Comparison of ENCODE assay signal across 16 cellular contexts in genomic region chr3:16180737-16181134, GRCh38. TPM values are rescaled to one million over a fixed set of nuclear protein-coding genes. Genes with fewer than 3 reads are reported as not detected.
DNase-seq lines count a peak whose midpoint lies in the region; ATAC-seq, FAIRE-seq and TF ChIP-seq lines count a peak whose summit lies in the region.
"Had no signal": no experiment of that assay in that cellular context is flagged by ENCODE, and none has a peak within 500 bp of the region (broad histone marks: within the 10 kb centered on the region; RNA-seq: fewer than 3 reads in every experiment).

No MANE protein-coding gene starts in this region.

- no peaks in the 10 kb centered on the region for H4K20me1 ChIP-seq in HepG2 (ENCODE audit: insufficient read depth, low read length)

- H3K4me3 ChIP-seq in HepG2 (replicated peaks in 1 of 3; ENCODE audit: insufficient read depth in 1 of 3, low read depth in 2 of 3, low read length in 3 of 3) (no peak overlapping the region), right lobe of liver (no peak overlapping the region), coronary artery (peak overlapping the region; percentile 76), gastrocnemius medialis (peak overlapping the region in 2 of 4 donors; percentile 63 to 66)

- FAIRE-seq in HepG2 (lab: Jason Lieb, UNC) = no peak

- 44% methylated on average over 3 of the region's 3 CpGs for WGBS in HepG2 (ENCODE audit: low lambda C conversion rate)
- WGBS in right lobe of liver (ENCODE audit: insufficient coverage, low coverage, low lambda C conversion rate, missing lambda C conversion rate) = 70% methylated on average over 3 of the region's 3 CpGs

- no peak for TF ChIP-seq RAD21 in HepG2 (CRISPR knock-in tag; IDR thresholded peaks at IDR 0.05)

- ATAC-seq in HepG2 (no peak), right lobe of liver (no peak), gastrocnemius medialis (no peak), HG03469 (IDR thresholded peaks at IDR 0.05; ENCODE audit: unreplicated experiment) (no peak), GM18907 (IDR thresholded peaks at IDR 0.05; ENCODE audit: unreplicated experiment) (no peak)

- no peak for TF ChIP-seq EP300 in HepG2 (IDR thresholded peaks at IDR 0.05; ENCODE audit: low read depth in 2 of 2, low read length in 2 of 2)
- no peak for TF ChIP-seq EP300 in HepG2 (CRISPR knock-in tag; IDR thresholded peaks at IDR 0.05; ENCODE audit: borderline replicate concordance)

- POLR2A ChIA-PET in HepG2 (lab: Yijun Ruan, JAX) = no interaction called here

- intact Hi-C loops in HepG2 (cut with micrococcal nuclease; ENCODE audit: unreplicated experiment) = no loop called here
- intact Hi-C loops in right lobe of liver (cut with DNase I) = loop anchor here in 1 of 2 donors (5.0 kb wide), 2 partner anchors 67 to 133 kb away; no protein-coding TSS in a partner anchor
- intact Hi-C loops in gastrocnemius medialis (cut with DNase I; ENCODE audit: low total_unique reads) = no loop called here

- H2AFZ ChIP-seq in HepG2 (ENCODE audit: low read length) = no peak overlapping the region

- peaks cover 0 to 42% of the 10 kb centered on the region in 2 experiments; a peak in 2 of 5 replicates for H3K27me3 ChIP-seq in HepG2 (ENCODE audit: control insufficient read depth in 1 of 2, insufficient read depth in 2 of 2, low read length in 2 of 2)
- no peaks in the 10 kb centered on the region for H3K27me3 ChIP-seq in right lobe of liver
- peaks cover 0 to 4% (median 0%) of the 10 kb centered on the region in 3 donors for H3K27me3 ChIP-seq in gastrocnemius medialis

- no peak overlapping the region for H3K4me2 ChIP-seq in HepG2 (ENCODE audit: low read depth, low read length)

- H3K27ac ChIP-seq in HepG2 (ENCODE audit: extremely low read length, insufficient read depth, low read length) = no peak overlapping the region
- H3K27ac ChIP-seq in right lobe of liver = no peak overlapping the region
- H3K27ac ChIP-seq in coronary artery = peak overlapping the region in 1 of 2 donors; percentile 79
- peak overlapping the region; percentile 6 to 64 (median 20) for H3K27ac ChIP-seq in gastrocnemius medialis
- H3K27ac ChIP-seq: C4-2B had no signal

- TF ChIP-seq CTCF in HepG2 (CRISPR knock-in tag; IDR thresholded peaks at IDR 0.05) (no peak), right lobe of liver (IDR thresholded peaks at IDR 0.05) (no peak), coronary artery (IDR thresholded peaks at IDR 0.05) (no peak), gastrocnemius medialis (IDR thresholded peaks at IDR 0.05 in 4 of 5, conservative IDR thresholded peaks at IDR 0.05 in 1 of 5) (no peak)

- CTCF ChIA-PET in HepG2 (lab: Yijun Ruan, JAX; ENCODE audit: low intra/inter-chr PET ratio, low total read pairs) = interaction anchor here (3.9 kb wide), 1 partner anchor 132 kb away, joined by 58 read pairs; no protein-coding TSS in a partner anchor

- H3K79me2 ChIP-seq in HepG2 (ENCODE audit: insufficient read depth, low read length) = no peaks in the 10 kb centered on the region

- H3K36me3 ChIP-seq in HepG2 (replicated peaks in 1 of 2; ENCODE audit: control insufficient read depth in 1 of 2, insufficient read depth in 2 of 2, low read length in 2 of 2) = no peaks in the 10 kb centered on the region
- H3K36me3 ChIP-seq in right lobe of liver = no peaks in the 10 kb centered on the region
- peaks cover 0 to 11% of the 10 kb centered on the region in 2 donors for H3K36me3 ChIP-seq in gastrocnemius medialis

- no TSS peak for BruUV-seq in HepG2 (replicated peaks; lab: Mats Ljungman, UMichigan)

- in situ Hi-C loops in HepG2 (cut with HindIII; ENCODE audit: extremely low pct_ligation_motif_present, low pct_unique_long_range_greater_than_20kb) = no loop called here
- in situ Hi-C loops in gastrocnemius medialis (cut with MboI; ENCODE audit: low sequenced_read_pairs in 4 of 4) = loop anchor here in 1 of 4 donors (25.0 kb wide), 1 partner anchor 368 kb away; no protein-coding TSS in a partner anchor

- DNase-seq in HepG2 (ENCODE audit: low spot score) (no peak), right lobe of liver (no peak), coronary artery (ENCODE audit: low spot score) (no peak), gastrocnemius medialis (no peak), DMS53 (lab: John Stamatoyannopoulos, UW) (no peak), GM03348 (ENCODE audit: low spot score) (no peak)
- DNase-seq: COR-L47; NCI-H1417 treated with DMSO at 0.1 percent for 48 hours; NCI-H1930; NCI-H446; NK-92 treated with Interleukin-12 subunit alpha and Interleukin-12 subunit beta, amount 100 ng/mL, for 24 hours; SHP77 treated with DMSO at 0.1 percent for 48 hours had no signal

- H3K9me3 ChIP-seq in HepG2 (ENCODE audit: low read length) = no peaks in the 10 kb centered on the region
- H3K9me3 ChIP-seq in right lobe of liver = no peaks in the 10 kb centered on the region
- H3K9me3 ChIP-seq in gastrocnemius medialis = no peaks in the 10 kb centered on the region

- H3K4me1 ChIP-seq in HepG2 (ENCODE audit: insufficient read depth, low read length) = peaks cover 19% of the 10 kb centered on the region
- no peaks in the 10 kb centered on the region for H3K4me1 ChIP-seq in right lobe of liver
- H3K4me1 ChIP-seq in gastrocnemius medialis = peaks cover 0 to 18% of the 10 kb centered on the region in 2 donors

- no peak overlapping the region for H3K9ac ChIP-seq in HepG2 (ENCODE audit: insufficient read depth, low read depth, low read length)

- no peak for TF ChIP-seq POLR2A in HepG2 (IDR thresholded peaks at IDR 0.05; ENCODE audit: insufficient read depth in 1 of 2, low read depth in 2 of 2, low read length in 2 of 2)
- TF ChIP-seq POLR2A in right lobe of liver (IDR thresholded peaks at IDR 0.05) = no peak
- no peak for TF ChIP-seq POLR2A in gastrocnemius medialis (IDR thresholded peaks at IDR 0.05)

TF ChIP-seq in HepG2, 621 proteins besides CTCF, POLR2A, EP300 and RAD21 (continues in another document):
- TF ChIP-seq REXO4 (CRISPR knock-in tag; IDR thresholded peaks at IDR 0.05; ENCODE audit: borderline replicate concordance) (no peak), REL (CRISPR knock-in tag; conservative IDR thresholded peaks at IDR 0.05) (no peak), SNAPC5 (CRISPR knock-in tag; IDR thresholded peaks at IDR 0.05; ENCODE audit: borderline replicate concordance) (no peak), SAP130 (CRISPR knock-in tag; IDR thresholded peaks at IDR 0.05; ENCODE audit: low read depth) (no peak), ZNF781 (CRISPR knock-in tag; IDR thresholded peaks at IDR 0.05; ENCODE audit: borderline replicate concordance, not compliant biosample characterization) (no peak), NKX3-1 (CRISPR knock-in tag; IDR thresholded peaks at IDR 0.05) (no peak), E2F2 (CRISPR knock-in tag; IDR thresholded peaks at IDR 0.05; ENCODE audit: borderline replicate concordance) (no peak), ZNF589 (CRISPR knock-in tag; conservative IDR thresholded peaks at IDR 0.05) (no peak), PPARG (CRISPR knock-in tag; conservative IDR thresholded peaks at IDR 0.05) (no peak), ZSCAN12 (CRISPR knock-in tag; IDR thresholded peaks at IDR 0.05) (no peak)

RNA-seq across cellular contexts. Expression of gene GALNT15, which starts 6.3 kb away (rescaled TPM):
- 0.02 TPM in 1 of 2 replicates, not detected in the other for total RNA-seq in HepG2 (2016; rRNA removed; fragmentation: Illumina TruSeq; extraction: Trizol)
- not detected in 2 replicates for total RNA-seq in HepG2 (2016; cell fraction: cytosol; rRNA removed; fragmentation: Illumina TruSeq; extraction: Trizol; ENCODE audit: low read depth)
- 0.07 TPM in 1 of 2 replicates, not detected in the other for total RNA-seq in HepG2 (2016; cell fraction: insoluble cytoplasmic fraction; rRNA removed; fragmentation: Illumina TruSeq; extraction: Trizol)
- 0.17 TPM in 1 of 2 replicates, not detected in the other for total RNA-seq in HepG2 (2016; cell fraction: membrane; rRNA removed; fragmentation: Illumina TruSeq; extraction: Trizol)
- not detected in 2 replicates for total RNA-seq in HepG2 (2016; cell fraction: nucleus; rRNA removed; fragmentation: Illumina TruSeq; extraction: Trizol)
- polyA plus RNA-seq in HepG2 (2011; rRNA removed) = 0.04 and 0.05 TPM in 2 replicates
- polyA plus RNA-seq in HepG2 (2011; cell fraction: cytosol; rRNA removed) = 0.05 and 0.13 TPM in 2 replicates
- polyA plus RNA-seq in HepG2 (2011; cell fraction: nucleus; rRNA removed) = 0.05 and 0.16 TPM in 2 replicates
- polyA plus RNA-seq in HepG2 (2012) = 0.17 and 0.23 TPM in 2 replicates
- not detected in 2 replicates for polyA plus RNA-seq in HepG2 (2016; cell fraction: cytosol; fragmentation: Illumina TruSeq; extraction: Trizol; ENCODE audit: low read depth)
- polyA plus RNA-seq in HepG2 (2016; cell fraction: insoluble cytoplasmic fraction; fragmentation: Illumina TruSeq; extraction: Trizol; ENCODE audit: low read depth) = 0.09 TPM in 1 of 2 replicates, not detected in the other
- not detected in 2 replicates for polyA plus RNA-seq in HepG2 (2016; cell fraction: membrane; fragmentation: Illumina TruSeq; extraction: Trizol; ENCODE audit: low read depth)
- not detected in 2 replicates for polyA plus RNA-seq in HepG2 (2016; cell fraction: nucleus; fragmentation: Illumina TruSeq; extraction: Trizol; ENCODE audit: insufficient read depth, low read depth)
- 0.05 and 0.16 TPM in 2 replicates for polyA minus RNA-seq in HepG2 (2011; rRNA and poly(A)+ RNA removed; ENCODE audit: low replicate concordance)
- not detected in 2 replicates for polyA minus RNA-seq in HepG2 (2011; cell fraction: cytosol; rRNA and poly(A)+ RNA removed)
- polyA minus RNA-seq in HepG2 (2011; cell fraction: nucleus; rRNA and poly(A)+ RNA removed) = 0.26 and 0.62 TPM in 2 replicates
- 1 to 10 TPM; 2.0 to 9.2 (median 4.0) TPM for total RNA-seq in right lobe of liver
- 10 to 100 TPM; 57.6 to 94.0 (median 79.6) TPM for total RNA-seq in gastrocnemius medialis
- total RNA-seq: A172 had no signal

Comparison
In these comparisons a context has a peak if more than half of its experiments do, and no peak if none do; other contexts are left out.
1. H3K27ac ChIP-seq: peak in gastrocnemius medialis (4 of 4); none in HepG2 (single experiment) and right lobe of liver (0 of 3).
2. RNA of gene GALNT15, which starts 6.3 kb away (total RNA-seq): 57.6 to 94.0 TPM in gastrocnemius medialis; 2.0 to 9.2 TPM in right lobe of liver and 0.02 to 0.17 TPM in HepG2; every median in the first group is over 4 times any median in the second.